In the genomic region with DNA sequence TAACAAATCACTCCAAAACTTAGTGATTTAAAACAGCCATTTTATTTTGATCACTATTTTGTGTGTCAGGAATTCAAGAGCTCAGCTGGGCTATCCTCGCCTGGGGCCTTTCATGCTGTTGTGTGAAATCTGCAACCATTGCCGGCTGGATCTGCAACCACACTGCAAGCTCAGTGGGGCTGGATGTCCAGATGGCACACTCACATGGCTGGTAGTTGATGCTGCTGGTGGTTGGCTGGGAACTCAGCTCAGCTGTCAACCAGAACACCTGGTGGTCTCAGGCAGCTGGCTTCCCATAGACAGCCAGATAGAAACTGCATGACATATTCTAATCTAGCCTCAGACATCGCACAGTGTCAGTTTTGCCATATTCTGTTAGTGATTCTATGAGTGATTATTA, we compare ENCODE assay signal across 12 cellular contexts.
DNase-seq lines count a peak whose midpoint lies in the region; ATAC-seq and TF ChIP-seq lines count a peak whose summit lies in the region.
"Had no signal": no experiment of that assay in that cellular context is flagged by ENCODE, and none has a peak within 500 bp of the region (broad histone marks: within the 10 kb centered on the region; RNA-seq: fewer than 3 reads in every experiment).

No MANE protein-coding gene starts in this region.

- no peak overlapping the region for H3K4me3 ChIP-seq in coronary artery
- H3K4me3 ChIP-seq: breast epithelium had no signal

- no peak overlapping the region for H3K27ac ChIP-seq in coronary artery
- H3K27ac ChIP-seq: breast epithelium had no signal

- DNase-seq in NCI-H1694 (lab: John Stamatoyannopoulos, UW), result peak; percentile 96
- peak; percentile 9 for DNase-seq in pons (ENCODE audit: low spot score)
- DNase-seq in NCI-H2081 (lab: John Stamatoyannopoulos, UW), result no peak
- no peak for DNase-seq in coronary artery (ENCODE audit: low spot score)
- DNase-seq: DMS153, nephron progenitor cell had no signal

- TF ChIP-seq CTCF in coronary artery (IDR thresholded peaks at IDR 0.05), result no peak

- ATAC-seq in GM19395 (IDR thresholded peaks at IDR 0.05; ENCODE audit: unreplicated experiment) (peak; percentile 78), HG02852 (IDR thresholded peaks at IDR 0.05; ENCODE audit: unreplicated experiment) (peak; percentile 45), GM21360 (IDR thresholded peaks at IDR 0.05; ENCODE audit: unreplicated experiment) (no peak)
- ATAC-seq: activated T-helper 17 cell treated with anti-CD3 and anti-CD28 coated beads, Interleukin-2, amount 50 U/mL, for 72 hours; stimulated activated effector memory CD8-positive, alpha-beta T cell treated with anti-CD3 and anti-CD28 coated beads, Interleukin-12 subunit alpha, Interleukin-12 subunit beta, amount 100 ng/mL, for 72 hours had no signal

Comparison
In these comparisons a context has a peak if more than half of its experiments do, and no peak if none do; other contexts are left out.
1. DNase-seq: peak in NCI-H1694 (single experiment) and pons (single experiment); none in NCI-H2081 (0 of 2) and coronary artery (single experiment).